ENCODE assay signal across 14 cellular contexts in genomic region chr12:113860059-113860820, GRCh38.
A peak's percentile ranks its signal among the peaks of the same experiment; 100 is the strongest.
DNase-seq lines count a peak whose midpoint lies in the region; ATAC-seq, FAIRE-seq and TF ChIP-seq lines count a peak whose summit lies in the region.
"Had no signal": no experiment of that assay in that cellular context is flagged by ENCODE, and none has a peak within 500 bp of the region (broad histone marks: within the 10 kb centered on the region; RNA-seq: fewer than 3 reads in every experiment).

No MANE protein-coding gene starts in this region.

- POLR2A ChIA-PET in activated CD4-positive, alpha-beta memory T cell treated with anti-CD3 and anti-CD28 coated beads for 36 hours (lab: Charles Lee): interaction anchor here (1.0 kb wide), 1 partner anchor 19 kb away, joined by 3 read pairs; no protein-coding TSS in a partner anchor

- H3K27ac ChIP-seq in BLaER1: 0 out of 2 replicates have a peak overlapping the region, but pooled peaks have one; percentile 11

- 0 out of 2 replicates have a peak, but pooled peaks cover 5% of the 10 kb centered on the region for H4K20me1 ChIP-seq in BLaER1
- no peaks in the 10 kb centered on the region for H4K20me1 ChIP-seq in Loucy (ENCODE audit: insufficient read depth, low read length, poor library complexity, severe bottlenecking)

- H3K9me3 ChIP-seq in BLaER1 (no peaks in the 10 kb centered on the region), Loucy (ENCODE audit: insufficient read depth, low read depth, low read length) (no peaks in the 10 kb centered on the region)

- H3K4me3 ChIP-seq in BLaER1: no peak overlapping the region
- no peak overlapping the region for H3K4me3 ChIP-seq in Loucy (ENCODE audit: low read length, poor library complexity, severe bottlenecking)
- no peak overlapping the region for H3K4me3 ChIP-seq in epithelial cell of esophagus (ENCODE audit: low read length)

- no peak overlapping the region for H3K27ac Mint-ChIP-seq in activated CD4-positive, alpha-beta memory T cell treated with anti-CD3 and anti-CD28 coated beads for 36 hours
- H3K27ac Mint-ChIP-seq: activated naive CD4-positive, alpha-beta T cell treated with anti-CD3 and anti-CD28 coated beads, Interleukin-2, amount 50 U/mL, for 24 hours had no signal

- peak; percentile 39 for DNase-seq in NCI-H69 (lab: John Stamatoyannopoulos, UW)
- no peak for DNase-seq in epithelial cell of esophagus (ENCODE audit: low read depth)
- DNase-seq in urothelium cell line (ENCODE audit: low spot score): no peak
- DNase-seq in activated CD4-positive, alpha-beta memory T cell treated with anti-CD3 and anti-CD28 coated beads for 36 hours: no peak
- no peak for DNase-seq in D721Med (ENCODE audit: insufficient read length, low spot score)
- DNase-seq: activated CD8-positive, alpha-beta memory T cell treated with anti-CD3 and anti-CD28 coated beads, Interleukin-2, amount 10 ng/mL, durations not matched to agents 7 days and 5 days; naive thymus-derived CD8-positive, alpha-beta T cell had no signal

- intact Hi-C loops in activated CD4-positive, alpha-beta memory T cell treated with anti-CD3 and anti-CD28 coated beads for 36 hours (cut with micrococcal nuclease): no loop called here

- H3K4me2 ChIP-seq in BLaER1 (peak overlapping the region; percentile 77), Loucy (ENCODE audit: low read depth, low read length, poor library complexity, severe bottlenecking) (no peak overlapping the region)

- peaks cover 21% of the 10 kb centered on the region for H3K36me3 Mint-ChIP-seq in activated CD4-positive, alpha-beta memory T cell treated with anti-CD3 and anti-CD28 coated beads for 36 hours
- H3K36me3 Mint-ChIP-seq: activated CD8-positive, alpha-beta memory T cell treated with anti-CD3 and anti-CD28 coated beads, Interleukin-2, amount 10 ng/mL, durations not matched to agents 7 days and 5 days had no signal

- H3K4me1 ChIP-seq in BLaER1 (peaks cover 77% of the 10 kb centered on the region), Loucy (ENCODE audit: insufficient read depth, low read length, poor library complexity, severe bottlenecking) (peaks cover 9% of the 10 kb centered on the region)

- no peaks in the 10 kb centered on the region for H3K9me3 Mint-ChIP-seq in activated CD4-positive, alpha-beta memory T cell treated with anti-CD3 and anti-CD28 coated beads for 36 hours
- H3K9me3 Mint-ChIP-seq: activated naive CD4-positive, alpha-beta T cell treated with anti-CD3 and anti-CD28 coated beads, Interleukin-2, amount 50 U/mL, for 24 hours; naive thymus-derived CD8-positive, alpha-beta T cell had no signal

- no peaks in the 10 kb centered on the region for H3F3A ChIP-seq in Loucy (ENCODE audit: low read depth)

- H3K9me2 ChIP-seq in Loucy (replicated peaks; ENCODE audit: low read depth, low read length): no peaks in the 10 kb centered on the region

- no peaks in the 10 kb centered on the region for H3K27me3 Mint-ChIP-seq in activated CD4-positive, alpha-beta memory T cell treated with anti-CD3 and anti-CD28 coated beads for 36 hours
- H3K27me3 Mint-ChIP-seq: activated CD8-positive, alpha-beta memory T cell treated with anti-CD3 and anti-CD28 coated beads, Interleukin-2, amount 10 ng/mL, durations not matched to agents 7 days and 5 days; activated naive CD4-positive, alpha-beta T cell treated with anti-CD3 and anti-CD28 coated beads, Interleukin-2, amount 50 U/mL, for 24 hours; naive thymus-derived CD8-positive, alpha-beta T cell had no signal

- H3K36me3 ChIP-seq in BLaER1 (peaks cover 23% of the 10 kb centered on the region), Loucy (ENCODE audit: insufficient read depth, low read length) (peaks cover 13% of the 10 kb centered on the region; the same call in 1 of the 2 replicates)

- CTCF ChIA-PET in activated CD4-positive, alpha-beta memory T cell treated with anti-CD3 and anti-CD28 coated beads for 36 hours (lab: Charles Lee): no interaction called here

- peaks cover 7% of the 10 kb centered on the region for H3K4me1 Mint-ChIP-seq in activated CD4-positive, alpha-beta memory T cell treated with anti-CD3 and anti-CD28 coated beads for 36 hours (ENCODE audit: low read depth)

- TF ChIP-seq CTCF in Loucy (conservative IDR thresholded peaks at IDR 0.05; ENCODE audit: low read length) (0 out of 2 replicates have a peak, but pooled peaks have one; percentile 13), epithelial cell of esophagus (IDR thresholded peaks at IDR 0.05; ENCODE audit: insufficient read depth, low read depth, low read length, missing control alignments) (peak; percentile 4), D721Med (IDR thresholded peaks at IDR 0.05; ENCODE audit: insufficient read depth, missing control alignments) (no peak)

- H3K9ac ChIP-seq in BLaER1 (no peak overlapping the region), Loucy (ENCODE audit: low read depth, low read length, poor library complexity, severe bottlenecking) (no peak overlapping the region)

- H3K27me3 ChIP-seq in BLaER1: no peaks in the 10 kb centered on the region
- no peaks in the 10 kb centered on the region for H3K27me3 ChIP-seq in Loucy (ENCODE audit: insufficient read depth, low read length, poor library complexity, severe bottlenecking)

- no peak for ATAC-seq in GM19324 (IDR thresholded peaks at IDR 0.05; ENCODE audit: low FRiP score, unreplicated experiment)
- ATAC-seq: activated CD8-positive, alpha-beta memory T cell treated with anti-CD3 and anti-CD28 coated beads, Interleukin-2, amount 10 ng/mL, durations not matched to agents 7 days and 5 days; naive thymus-derived CD8-positive, alpha-beta T cell had no signal

- no peaks in the 10 kb centered on the region for H3K79me2 ChIP-seq in Loucy (ENCODE audit: insufficient read depth, low read length)

- H3K4me3 Mint-ChIP-seq in activated CD4-positive, alpha-beta memory T cell treated with anti-CD3 and anti-CD28 coated beads for 36 hours: no peak overlapping the region
- H3K4me3 Mint-ChIP-seq: activated CD8-positive, alpha-beta memory T cell treated with anti-CD3 and anti-CD28 coated beads, Interleukin-2, amount 10 ng/mL, durations not matched to agents 7 days and 5 days; activated naive CD4-positive, alpha-beta T cell treated with anti-CD3 and anti-CD28 coated beads, Interleukin-2, amount 50 U/mL, for 24 hours; naive thymus-derived CD8-positive, alpha-beta T cell had no signal

- no peak overlapping the region for H2AFZ ChIP-seq in Loucy (ENCODE audit: low read length)

- FAIRE-seq in urothelium cell line (lab: Jason Lieb, UNC) (no peak), D721Med (lab: Jason Lieb, UNC) (no peak)
- FAIRE-seq: colon, G401.6, keratinocyte had no signal
